1 cellular context compared by ENCODE assay signal in the genomic region with DNA sequence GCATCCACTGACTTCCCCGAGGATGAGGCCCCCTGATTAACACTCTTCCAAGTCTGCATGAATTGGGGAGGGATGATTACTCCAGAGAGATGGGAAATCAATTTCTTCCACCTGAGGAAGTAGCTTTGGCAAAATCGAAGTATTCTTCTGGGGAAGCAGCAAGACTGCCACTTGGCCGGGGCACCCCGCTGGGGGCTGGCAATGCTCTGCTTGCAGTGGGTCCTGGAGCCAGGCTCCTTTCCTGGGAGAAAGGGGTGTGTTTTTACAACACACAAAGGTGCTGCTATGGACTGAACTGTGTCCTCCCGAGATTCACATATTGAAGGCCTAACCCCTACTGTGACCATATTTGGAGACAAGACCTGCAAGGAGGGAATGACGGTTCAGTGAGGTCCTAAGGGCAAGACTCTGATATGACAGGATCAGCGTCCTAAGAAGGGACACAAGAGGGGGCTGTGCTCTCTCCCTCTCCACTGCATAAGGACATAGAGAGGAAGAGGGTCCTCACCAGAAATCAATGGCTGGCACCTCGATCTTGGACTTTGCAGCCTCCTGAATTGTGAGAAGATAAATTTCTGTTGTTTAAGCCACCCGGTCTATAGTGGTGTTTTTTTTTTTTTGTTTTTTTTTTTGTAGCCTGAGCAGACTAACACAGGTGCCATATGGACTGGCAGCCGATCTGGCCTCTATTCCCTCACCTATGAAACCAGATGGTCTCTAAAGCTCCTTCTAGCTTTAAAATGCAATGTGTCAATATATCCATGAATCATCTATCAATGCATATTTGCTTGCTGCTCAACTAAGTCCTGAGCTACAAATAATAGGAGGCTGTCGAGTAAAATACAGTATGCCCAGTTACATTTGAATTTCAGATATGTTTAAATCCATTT.
TF ChIP-seq lines count a peak whose summit lies in the region.

No MANE protein-coding gene starts in this region.

TF ChIP-seq in WTC11, 78 proteins besides CTCF, POLR2A, EP300 and RAD21 (continued from another document):
- TF ChIP-seq, protein P1, sequence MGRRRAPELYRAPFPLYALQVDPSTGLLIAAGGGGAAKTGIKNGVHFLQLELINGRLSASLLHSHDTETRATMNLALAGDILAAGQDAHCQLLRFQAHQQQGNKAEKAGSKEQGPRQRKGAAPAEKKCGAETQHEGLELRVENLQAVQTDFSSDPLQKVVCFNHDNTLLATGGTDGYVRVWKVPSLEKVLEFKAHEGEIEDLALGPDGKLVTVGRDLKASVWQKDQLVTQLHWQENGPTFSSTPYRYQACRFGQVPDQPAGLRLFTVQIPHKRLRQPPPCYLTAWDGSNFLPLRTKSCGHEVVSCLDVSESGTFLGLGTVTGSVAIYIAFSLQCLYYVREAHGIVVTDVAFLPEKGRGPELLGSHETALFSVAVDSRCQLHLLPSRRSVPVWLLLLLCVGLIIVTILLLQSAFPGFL (CRISPR knock-in tag; IDR thresholded peaks at IDR 0.05; ENCODE audit: borderline replicate concordance), result no peak
- TF ChIP-seq, protein P2, sequence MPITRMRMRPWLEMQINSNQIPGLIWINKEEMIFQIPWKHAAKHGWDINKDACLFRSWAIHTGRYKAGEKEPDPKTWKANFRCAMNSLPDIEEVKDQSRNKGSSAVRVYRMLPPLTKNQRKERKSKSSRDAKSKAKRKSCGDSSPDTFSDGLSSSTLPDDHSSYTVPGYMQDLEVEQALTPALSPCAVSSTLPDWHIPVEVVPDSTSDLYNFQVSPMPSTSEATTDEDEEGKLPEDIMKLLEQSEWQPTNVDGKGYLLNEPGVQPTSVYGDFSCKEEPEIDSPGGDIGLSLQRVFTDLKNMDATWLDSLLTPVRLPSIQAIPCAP (CRISPR knock-in tag; IDR thresholded peaks at IDR 0.05), result no peak
- TF ChIP-seq FOXJ3 (CRISPR knock-in tag; IDR thresholded peaks at IDR 0.05; ENCODE audit: borderline replicate concordance), result no peak
- no peak for TF ChIP-seq TCF7 (CRISPR knock-in tag; IDR thresholded peaks at IDR 0.05; ENCODE audit: low read depth)
- TF ChIP-seq SP1 (CRISPR knock-in tag; conservative IDR thresholded peaks at IDR 0.05), result no peak
- TF ChIP-seq SMAD4 (CRISPR knock-in tag; IDR thresholded peaks at IDR 0.05), result no peak
- no peak for TF ChIP-seq NR3C1 (CRISPR knock-in tag; conservative IDR thresholded peaks at IDR 0.05; ENCODE audit: low read depth)
- TF ChIP-seq NFATC4 (CRISPR knock-in tag; IDR thresholded peaks at IDR 0.05), result no peak
- no peak for TF ChIP-seq IRF2 (CRISPR knock-in tag; IDR thresholded peaks at IDR 0.05; ENCODE audit: borderline replicate concordance, low read depth)
- TF ChIP-seq, protein P3, sequence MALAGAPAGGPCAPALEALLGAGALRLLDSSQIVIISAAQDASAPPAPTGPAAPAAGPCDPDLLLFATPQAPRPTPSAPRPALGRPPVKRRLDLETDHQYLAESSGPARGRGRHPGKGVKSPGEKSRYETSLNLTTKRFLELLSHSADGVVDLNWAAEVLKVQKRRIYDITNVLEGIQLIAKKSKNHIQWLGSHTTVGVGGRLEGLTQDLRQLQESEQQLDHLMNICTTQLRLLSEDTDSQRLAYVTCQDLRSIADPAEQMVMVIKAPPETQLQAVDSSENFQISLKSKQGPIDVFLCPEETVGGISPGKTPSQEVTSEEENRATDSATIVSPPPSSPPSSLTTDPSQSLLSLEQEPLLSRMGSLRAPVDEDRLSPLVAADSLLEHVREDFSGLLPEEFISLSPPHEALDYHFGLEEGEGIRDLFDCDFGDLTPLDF (CRISPR knock-in tag; IDR thresholded peaks at IDR 0.05), result no peak
- TF ChIP-seq, protein P4, sequence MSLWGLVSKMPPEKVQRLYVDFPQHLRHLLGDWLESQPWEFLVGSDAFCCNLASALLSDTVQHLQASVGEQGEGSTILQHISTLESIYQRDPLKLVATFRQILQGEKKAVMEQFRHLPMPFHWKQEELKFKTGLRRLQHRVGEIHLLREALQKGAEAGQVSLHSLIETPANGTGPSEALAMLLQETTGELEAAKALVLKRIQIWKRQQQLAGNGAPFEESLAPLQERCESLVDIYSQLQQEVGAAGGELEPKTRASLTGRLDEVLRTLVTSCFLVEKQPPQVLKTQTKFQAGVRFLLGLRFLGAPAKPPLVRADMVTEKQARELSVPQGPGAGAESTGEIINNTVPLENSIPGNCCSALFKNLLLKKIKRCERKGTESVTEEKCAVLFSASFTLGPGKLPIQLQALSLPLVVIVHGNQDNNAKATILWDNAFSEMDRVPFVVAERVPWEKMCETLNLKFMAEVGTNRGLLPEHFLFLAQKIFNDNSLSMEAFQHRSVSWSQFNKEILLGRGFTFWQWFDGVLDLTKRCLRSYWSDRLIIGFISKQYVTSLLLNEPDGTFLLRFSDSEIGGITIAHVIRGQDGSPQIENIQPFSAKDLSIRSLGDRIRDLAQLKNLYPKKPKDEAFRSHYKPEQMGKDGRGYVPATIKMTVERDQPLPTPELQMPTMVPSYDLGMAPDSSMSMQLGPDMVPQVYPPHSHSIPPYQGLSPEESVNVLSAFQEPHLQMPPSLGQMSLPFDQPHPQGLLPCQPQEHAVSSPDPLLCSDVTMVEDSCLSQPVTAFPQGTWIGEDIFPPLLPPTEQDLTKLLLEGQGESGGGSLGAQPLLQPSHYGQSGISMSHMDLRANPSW (CRISPR knock-in tag; conservative IDR thresholded peaks at IDR 0.05; ENCODE audit: low read depth), result no peak
